Comparison of ENCODE assay signal across 8 cellular contexts in the genomic region with DNA sequence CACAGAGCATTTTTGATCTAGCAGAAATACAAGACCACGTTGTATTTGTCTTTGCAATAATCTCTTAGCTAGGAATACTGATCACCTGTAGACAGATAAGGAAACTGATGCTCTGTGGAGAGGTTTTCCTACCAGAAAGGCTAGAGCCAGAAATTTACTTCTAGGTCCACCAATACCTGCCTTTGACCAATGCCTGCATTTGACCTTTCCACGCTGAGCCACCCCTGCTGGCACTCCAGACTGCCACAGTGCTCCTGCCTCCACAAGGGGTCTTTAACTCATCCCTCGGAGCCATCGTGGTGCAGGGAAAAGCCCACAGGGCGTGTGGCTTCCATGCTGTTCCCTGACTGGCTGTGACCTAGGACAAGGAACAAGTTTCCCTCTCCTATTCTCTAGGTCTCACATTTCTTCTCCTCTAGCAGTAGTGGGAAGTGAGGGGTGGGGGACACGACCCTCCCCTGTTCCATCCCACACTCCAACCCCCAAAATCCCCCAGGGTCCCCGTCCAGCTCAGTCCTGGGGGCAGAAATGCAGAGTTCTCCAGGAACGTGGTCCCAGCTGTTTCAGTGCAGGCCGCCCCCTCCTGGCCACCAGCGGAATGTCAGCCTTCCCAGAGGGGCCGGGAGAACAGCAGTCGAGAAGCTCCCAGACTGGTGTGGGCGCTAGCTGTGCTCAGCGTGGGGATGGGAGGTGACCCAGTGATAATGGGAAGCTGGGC. TPM values are rescaled to one million over a fixed set of nuclear protein-coding genes. Genes with fewer than 3 reads are reported as not detected.
DNase-seq lines count a peak whose midpoint lies in the region; ATAC-seq and TF ChIP-seq lines count a peak whose summit lies in the region.

No MANE protein-coding gene starts in this region.

- H3K4me1 Mint-ChIP-seq in activated naive CD8-positive, alpha-beta T cell treated with anti-CD3 and anti-CD28 coated beads, Interleukin-2, amount 10 ng/mL, durations not matched to agents 7 days and 5 days = peaks cover 4% of the 10 kb centered on the region
- peaks cover 9% of the 10 kb centered on the region for H3K4me1 Mint-ChIP-seq in progenitor cell of endocrine pancreas (ENCODE audit: low read depth)

- H3K79me2 ChIP-seq in SU-DHL-6 (ENCODE audit: insufficient read depth, low read length) = no peaks in the 10 kb centered on the region

- H3K4me1 ChIP-seq in cardiac muscle cell (ENCODE audit: low read depth) (peaks cover 14% of the 10 kb centered on the region), upper lobe of left lung (peaks cover 26 to 64% (median 47%) of the 10 kb centered on the region in 4 donors)

- no peaks in the 10 kb centered on the region for H3F3A ChIP-seq in SU-DHL-6 (ENCODE audit: insufficient read depth)

- no peaks in the 10 kb centered on the region for H4K20me1 ChIP-seq in SU-DHL-6 (ENCODE audit: low read depth, low read length)

- H3K9me3 Mint-ChIP-seq in activated naive CD8-positive, alpha-beta T cell treated with anti-CD3 and anti-CD28 coated beads, Interleukin-2, amount 10 ng/mL, durations not matched to agents 7 days and 5 days = no peaks in the 10 kb centered on the region
- no peaks in the 10 kb centered on the region for H3K9me3 Mint-ChIP-seq in progenitor cell of endocrine pancreas (ENCODE audit: low read depth)

- 13 to 36% methylated on average over 5 to 14 of the region's 14 CpGs for WGBS in upper lobe of left lung, 2 donors

- no peak for TF ChIP-seq POLR2A in upper lobe of left lung (IDR thresholded peaks at IDR 0.05)

- POLR2A ChIA-PET in activated naive CD8-positive, alpha-beta T cell treated with anti-CD3 and anti-CD28 coated beads, Interleukin-2, amount 10 ng/mL, durations not matched to agents 7 days and 5 days (lab: Charles Lee) = no interaction called here

- H3K27me3 ChIP-seq in SU-DHL-6 (ENCODE audit: low read length) (no peaks in the 10 kb centered on the region), cardiac muscle cell (no peaks in the 10 kb centered on the region), upper lobe of left lung (peaks cover 0 to 7% (median 0%) of the 10 kb centered on the region in 4 donors)

- H3K36me3 Mint-ChIP-seq in activated naive CD8-positive, alpha-beta T cell treated with anti-CD3 and anti-CD28 coated beads, Interleukin-2, amount 10 ng/mL, durations not matched to agents 7 days and 5 days = no peaks in the 10 kb centered on the region
- no peaks in the 10 kb centered on the region for H3K36me3 Mint-ChIP-seq in progenitor cell of endocrine pancreas (ENCODE audit: insufficient read depth)

- H3K27ac ChIP-seq in SU-DHL-6 (ENCODE audit: low read depth, low read length) (no peak overlapping the region), cardiac muscle cell (no peak overlapping the region), upper lobe of left lung (peak overlapping the region; percentile 71 to 87 (median 84))

- H3K36me3 ChIP-seq in SU-DHL-6 (ENCODE audit: low read length) (no peaks in the 10 kb centered on the region), cardiac muscle cell (no peaks in the 10 kb centered on the region), upper lobe of left lung (no peaks in the 10 kb centered on the region)

- H3K9me3 ChIP-seq in SU-DHL-6 (ENCODE audit: insufficient read depth, low read length) (no peaks in the 10 kb centered on the region), cardiac muscle cell (ENCODE audit: low read depth) (no peaks in the 10 kb centered on the region), upper lobe of left lung (no peaks in the 10 kb centered on the region)

- no peak for TF ChIP-seq EP300 in upper lobe of left lung (IDR thresholded peaks at IDR 0.05)

- no peak overlapping the region for H3K9ac ChIP-seq in SU-DHL-6 (ENCODE audit: low read length)

- H3K4me3 Mint-ChIP-seq in activated naive CD8-positive, alpha-beta T cell treated with anti-CD3 and anti-CD28 coated beads, Interleukin-2, amount 10 ng/mL, durations not matched to agents 7 days and 5 days = no peak overlapping the region
- no peak overlapping the region for H3K4me3 Mint-ChIP-seq in progenitor cell of endocrine pancreas (ENCODE audit: low read depth)

- DNase-seq in EL = peak; percentile 60
- peak in 52 of 76 experiments; percentile 4 to 68 (median 35) for DNase-seq in HUDEP-2 (lab: John Stamatoyannopoulos, UW; ENCODE audit: unreplicated experiment in 76 of 76)
- peak; percentile 78 for DNase-seq in activated naive CD8-positive, alpha-beta T cell treated with anti-CD3 and anti-CD28 coated beads, Interleukin-2, amount 10 ng/mL, durations not matched to agents 7 days and 5 days
- DNase-seq in cardiac muscle cell (ENCODE audit: low read depth in 1 of 2, low spot score in 1 of 2) = peak; percentile 70 to 79
- peak; percentile 74 for DNase-seq in progenitor cell of endocrine pancreas (ENCODE audit: low spot score, unreplicated experiment)
- DNase-seq in upper lobe of left lung = peak; percentile 75 to 93
- DNase-seq in GF-D8 (lab: John Stamatoyannopoulos, UW) = no peak

- H3K27me3 Mint-ChIP-seq in activated naive CD8-positive, alpha-beta T cell treated with anti-CD3 and anti-CD28 coated beads, Interleukin-2, amount 10 ng/mL, durations not matched to agents 7 days and 5 days = peaks cover 59% of the 10 kb centered on the region
- peaks cover 44% of the 10 kb centered on the region for H3K27me3 Mint-ChIP-seq in progenitor cell of endocrine pancreas

- no peaks in the 10 kb centered on the region for H3K9me2 ChIP-seq in SU-DHL-6 (replicated peaks; ENCODE audit: insufficient read depth, low read length)

- TF ChIP-seq CTCF in SU-DHL-6 (IDR thresholded peaks at IDR 0.05; ENCODE audit: insufficient read depth, low read length, poor library complexity, severe bottlenecking) (peak; percentile 98), cardiac muscle cell (IDR thresholded peaks at IDR 0.05; ENCODE audit: low read depth, low read length) (peak; percentile 96), progenitor cell of endocrine pancreas (IDR thresholded peaks at IDR 0.05; ENCODE audit: unreplicated experiment) (peak; percentile 96), upper lobe of left lung (IDR thresholded peaks at IDR 0.05) (peak; percentile 92 to 99 (median 92))

- H2AFZ ChIP-seq in SU-DHL-6 (ENCODE audit: low read depth, low read length, severe bottlenecking) = no peak overlapping the region

- H3K27ac Mint-ChIP-seq in activated naive CD8-positive, alpha-beta T cell treated with anti-CD3 and anti-CD28 coated beads, Interleukin-2, amount 10 ng/mL, durations not matched to agents 7 days and 5 days = no peak overlapping the region
- no peak overlapping the region for H3K27ac Mint-ChIP-seq in progenitor cell of endocrine pancreas

- ATAC-seq in activated naive CD8-positive, alpha-beta T cell treated with anti-CD3 and anti-CD28 coated beads, Interleukin-2, amount 10 ng/mL, durations not matched to agents 7 days and 5 days (ENCODE audit: low read depth) = peak; percentile 69
- ATAC-seq in upper lobe of left lung (ENCODE audit: low FRiP score in 2 of 2) = peak; percentile 84 to 85

- H3K4me3 ChIP-seq in SU-DHL-6 (ENCODE audit: insufficient read depth, low read length, poor library complexity, severe bottlenecking) = no peak overlapping the region
- no peak overlapping the region for H3K4me3 ChIP-seq in cardiac muscle cell
- H3K4me3 ChIP-seq in upper lobe of left lung = peak overlapping the region in 1 of 4 donors; percentile 50

- H3K4me2 ChIP-seq in SU-DHL-6 (ENCODE audit: low read depth, low read length, poor library complexity, severe bottlenecking) = no peak overlapping the region

RNA-seq across cellular contexts. Expression of a gene that starts 1.4 kb away (rescaled TPM):
- not detected for total RNA-seq in activated naive CD8-positive, alpha-beta T cell treated with anti-CD3 and anti-CD28 coated beads, Interleukin-2, amount 10 ng/mL, durations not matched to agents 7 days and 5 days
- total RNA-seq in cardiac muscle cell = 0.77 and 0.88 TPM in 2 replicates
- polyA plus RNA-seq in cardiac muscle cell = 0.54 TPM in 1 of 2 replicates, not detected in the other
- total RNA-seq in progenitor cell of endocrine pancreas = 0.26 and 0.33 TPM in 2 replicates
- total RNA-seq in upper lobe of left lung = 100 to 1,000 TPM in 5 of 6 donors, 10 to 100 TPM in 1; 24.4 to 582 (median 229) TPM

RNA-seq across cellular contexts. Expression of a gene that starts 57.0 kb away (rescaled TPM):
- 10 to 100 TPM; 33.3 to 36.2 TPM for total RNA-seq in activated naive CD8-positive, alpha-beta T cell treated with anti-CD3 and anti-CD28 coated beads, Interleukin-2, amount 10 ng/mL, durations not matched to agents 7 days and 5 days
- total RNA-seq in cardiac muscle cell (50.1 and 54.4 TPM in 2 replicates), progenitor cell of endocrine pancreas (62.7 and 65.1 TPM in 2 replicates), upper lobe of left lung (10 to 100 TPM; 15.9 to 51.9 (median 33.0) TPM)
- 14.4 and 15.6 TPM in 2 replicates for polyA plus RNA-seq in cardiac muscle cell

Comparison
In these comparisons a context has a peak if more than half of its experiments do, and no peak if none do; other contexts are left out.
1. H3K27ac ChIP-seq: peak in upper lobe of left lung (4 of 4); none in SU-DHL-6 (single experiment) and cardiac muscle cell (single experiment).
2. RNA of a gene that starts 1.4 kb away (total RNA-seq): 24.4 to 582 TPM in upper lobe of left lung; 0.77 to 0.88 TPM in cardiac muscle cell, 0.26 to 0.33 TPM in progenitor cell of endocrine pancreas and not detected in activated naive CD8-positive, alpha-beta T cell treated with anti-CD3 and anti-CD28 coated beads, Interleukin-2, amount 10 ng/mL, durations not matched to agents 7 days and 5 days; every median in the first group is over 10 times any median in the second.
3. Peak in every context shown above with its lines, with median percentiles within 50 percentile points of each other: CTCF ChIP-seq.